In the genomic region with DNA sequence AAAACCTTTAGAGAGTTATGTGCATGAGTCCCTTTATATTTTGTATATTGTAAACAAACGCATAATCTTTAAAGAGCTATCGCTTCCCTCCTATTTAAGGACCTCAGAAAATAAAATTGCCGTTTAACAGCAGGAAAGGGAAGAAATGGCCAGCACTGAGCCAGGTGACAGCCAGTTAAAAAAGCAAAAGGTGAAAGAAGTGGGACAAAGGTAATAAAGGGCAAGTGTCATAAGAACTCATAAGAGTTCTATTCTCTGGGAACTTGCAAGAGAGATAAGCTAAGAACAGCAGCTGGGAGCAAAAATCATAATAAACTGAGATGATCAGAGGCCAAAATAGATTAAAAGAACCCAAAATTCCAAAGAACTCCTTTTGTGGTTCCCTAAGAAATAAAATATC, we compare ENCODE assay signal across 21 cellular contexts.
"Had no signal": no experiment of that assay in that cellular context is flagged by ENCODE, and none has a peak within 500 bp of the region (broad histone marks: within the 10 kb centered on the region; RNA-seq: fewer than 3 reads in every experiment).

No MANE protein-coding gene starts in this region.

- H3K4me3 ChIP-seq: coronary artery, dorsolateral prefrontal cortex, esophagus muscularis mucosa, gastroesophageal sphincter, heart left ventricle, hepatocyte, left ventricle myocardium inferior, lower lobe of right lung had no signal

- H3K4me1 ChIP-seq: esophagus muscularis mucosa, foreskin keratinocyte, gastroesophageal sphincter, heart left ventricle, left ventricle myocardium inferior, lower lobe of right lung had no signal

- H3K9me3 ChIP-seq: esophagus muscularis mucosa, gastroesophageal sphincter, heart left ventricle, left ventricle myocardium inferior, lower lobe of right lung had no signal

- H3K36me3 ChIP-seq: esophagus muscularis mucosa, gastroesophageal sphincter, heart left ventricle, left ventricle myocardium inferior, lower lobe of right lung had no signal

- H2AFZ ChIP-seq: hepatocyte had no signal

- H3K4me2 ChIP-seq: hepatocyte had no signal

- ATAC-seq: foreskin keratinocyte, gastroesophageal sphincter, heart left ventricle, lower lobe of right lung had no signal

- H3K27me3 ChIP-seq: dorsolateral prefrontal cortex, esophagus muscularis mucosa, gastroesophageal sphincter, heart left ventricle, hepatocyte had no signal

- H3K79me2 ChIP-seq: hepatocyte had no signal

- DNase-seq: dermis blood vessel endothelial cell; dorsolateral prefrontal cortex; effector CD4-positive, alpha-beta T cell; effector memory CD4-positive, alpha-beta T cell; foreskin keratinocyte; heart left ventricle; hypothalamus; immature natural killer cell; islet precursor cell; kidney; kidney glomerular epithelial cell; left ventricle myocardium inferior; lower lobe of right lung; mesenchymal stem cell had no signal

- FAIRE-seq: colon, endothelial cell of umbilical vein, frontal cortex, kidney had no signal

- H3K27ac ChIP-seq: coronary artery, dorsolateral prefrontal cortex, esophagus muscularis mucosa, foreskin keratinocyte, gastroesophageal sphincter, heart left ventricle, hepatocyte, left ventricle myocardium inferior, lower lobe of right lung had no signal
